In the genomic region with DNA sequence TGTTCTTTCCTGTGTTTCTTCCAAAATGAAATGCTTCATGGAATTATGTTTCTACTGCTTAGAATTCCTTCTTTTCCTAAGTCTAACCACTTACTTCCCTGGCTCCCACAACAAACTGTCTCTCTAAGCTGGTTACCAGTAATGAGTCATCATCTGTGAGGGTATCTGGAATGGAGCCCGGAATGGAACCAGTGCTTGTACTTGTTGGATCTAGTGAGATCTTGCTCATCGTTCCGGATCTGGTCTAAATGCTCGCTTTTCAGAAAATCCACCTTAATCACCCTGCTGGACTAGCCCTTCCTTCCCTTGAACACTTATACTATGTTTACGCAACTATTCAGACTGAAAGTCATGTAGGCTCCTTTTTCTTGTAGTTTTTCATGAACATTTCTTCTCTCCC, we compare ENCODE assay signal across 1 cellular context.
TF ChIP-seq lines count a peak whose summit lies in the region.

No MANE protein-coding gene starts in this region.

TF ChIP-seq in WTC11, 78 proteins besides CTCF, POLR2A, EP300 and RAD21 (continued from another document):
- TF ChIP-seq, protein P1, sequence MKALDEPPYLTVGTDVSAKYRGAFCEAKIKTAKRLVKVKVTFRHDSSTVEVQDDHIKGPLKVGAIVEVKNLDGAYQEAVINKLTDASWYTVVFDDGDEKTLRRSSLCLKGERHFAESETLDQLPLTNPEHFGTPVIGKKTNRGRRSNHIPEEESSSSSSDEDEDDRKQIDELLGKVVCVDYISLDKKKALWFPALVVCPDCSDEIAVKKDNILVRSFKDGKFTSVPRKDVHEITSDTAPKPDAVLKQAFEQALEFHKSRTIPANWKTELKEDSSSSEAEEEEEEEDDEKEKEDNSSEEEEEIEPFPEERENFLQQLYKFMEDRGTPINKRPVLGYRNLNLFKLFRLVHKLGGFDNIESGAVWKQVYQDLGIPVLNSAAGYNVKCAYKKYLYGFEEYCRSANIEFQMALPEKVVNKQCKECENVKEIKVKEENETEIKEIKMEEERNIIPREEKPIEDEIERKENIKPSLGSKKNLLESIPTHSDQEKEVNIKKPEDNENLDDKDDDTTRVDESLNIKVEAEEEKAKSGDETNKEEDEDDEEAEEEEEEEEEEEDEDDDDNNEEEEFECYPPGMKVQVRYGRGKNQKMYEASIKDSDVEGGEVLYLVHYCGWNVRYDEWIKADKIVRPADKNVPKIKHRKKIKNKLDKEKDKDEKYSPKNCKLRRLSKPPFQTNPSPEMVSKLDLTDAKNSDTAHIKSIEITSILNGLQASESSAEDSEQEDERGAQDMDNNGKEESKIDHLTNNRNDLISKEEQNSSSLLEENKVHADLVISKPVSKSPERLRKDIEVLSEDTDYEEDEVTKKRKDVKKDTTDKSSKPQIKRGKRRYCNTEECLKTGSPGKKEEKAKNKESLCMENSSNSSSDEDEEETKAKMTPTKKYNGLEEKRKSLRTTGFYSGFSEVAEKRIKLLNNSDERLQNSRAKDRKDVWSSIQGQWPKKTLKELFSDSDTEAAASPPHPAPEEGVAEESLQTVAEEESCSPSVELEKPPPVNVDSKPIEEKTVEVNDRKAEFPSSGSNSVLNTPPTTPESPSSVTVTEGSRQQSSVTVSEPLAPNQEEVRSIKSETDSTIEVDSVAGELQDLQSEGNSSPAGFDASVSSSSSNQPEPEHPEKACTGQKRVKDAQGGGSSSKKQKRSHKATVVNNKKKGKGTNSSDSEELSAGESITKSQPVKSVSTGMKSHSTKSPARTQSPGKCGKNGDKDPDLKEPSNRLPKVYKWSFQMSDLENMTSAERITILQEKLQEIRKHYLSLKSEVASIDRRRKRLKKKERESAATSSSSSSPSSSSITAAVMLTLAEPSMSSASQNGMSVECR (CRISPR knock-in tag; IDR thresholded peaks at IDR 0.05; ENCODE audit: borderline replicate concordance) = no peak
- TF ChIP-seq ZNF671 (CRISPR knock-in tag; IDR thresholded peaks at IDR 0.05) (no peak), SMAD4 (CRISPR knock-in tag; IDR thresholded peaks at IDR 0.05) (no peak), SOX15 (CRISPR knock-in tag; IDR thresholded peaks at IDR 0.05) (no peak), RORB (CRISPR knock-in tag; IDR thresholded peaks at IDR 0.05) (no peak)
- TF ChIP-seq, protein P2, sequence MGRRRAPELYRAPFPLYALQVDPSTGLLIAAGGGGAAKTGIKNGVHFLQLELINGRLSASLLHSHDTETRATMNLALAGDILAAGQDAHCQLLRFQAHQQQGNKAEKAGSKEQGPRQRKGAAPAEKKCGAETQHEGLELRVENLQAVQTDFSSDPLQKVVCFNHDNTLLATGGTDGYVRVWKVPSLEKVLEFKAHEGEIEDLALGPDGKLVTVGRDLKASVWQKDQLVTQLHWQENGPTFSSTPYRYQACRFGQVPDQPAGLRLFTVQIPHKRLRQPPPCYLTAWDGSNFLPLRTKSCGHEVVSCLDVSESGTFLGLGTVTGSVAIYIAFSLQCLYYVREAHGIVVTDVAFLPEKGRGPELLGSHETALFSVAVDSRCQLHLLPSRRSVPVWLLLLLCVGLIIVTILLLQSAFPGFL (CRISPR knock-in tag; IDR thresholded peaks at IDR 0.05; ENCODE audit: borderline replicate concordance) = no peak
- TF ChIP-seq, protein P3, sequence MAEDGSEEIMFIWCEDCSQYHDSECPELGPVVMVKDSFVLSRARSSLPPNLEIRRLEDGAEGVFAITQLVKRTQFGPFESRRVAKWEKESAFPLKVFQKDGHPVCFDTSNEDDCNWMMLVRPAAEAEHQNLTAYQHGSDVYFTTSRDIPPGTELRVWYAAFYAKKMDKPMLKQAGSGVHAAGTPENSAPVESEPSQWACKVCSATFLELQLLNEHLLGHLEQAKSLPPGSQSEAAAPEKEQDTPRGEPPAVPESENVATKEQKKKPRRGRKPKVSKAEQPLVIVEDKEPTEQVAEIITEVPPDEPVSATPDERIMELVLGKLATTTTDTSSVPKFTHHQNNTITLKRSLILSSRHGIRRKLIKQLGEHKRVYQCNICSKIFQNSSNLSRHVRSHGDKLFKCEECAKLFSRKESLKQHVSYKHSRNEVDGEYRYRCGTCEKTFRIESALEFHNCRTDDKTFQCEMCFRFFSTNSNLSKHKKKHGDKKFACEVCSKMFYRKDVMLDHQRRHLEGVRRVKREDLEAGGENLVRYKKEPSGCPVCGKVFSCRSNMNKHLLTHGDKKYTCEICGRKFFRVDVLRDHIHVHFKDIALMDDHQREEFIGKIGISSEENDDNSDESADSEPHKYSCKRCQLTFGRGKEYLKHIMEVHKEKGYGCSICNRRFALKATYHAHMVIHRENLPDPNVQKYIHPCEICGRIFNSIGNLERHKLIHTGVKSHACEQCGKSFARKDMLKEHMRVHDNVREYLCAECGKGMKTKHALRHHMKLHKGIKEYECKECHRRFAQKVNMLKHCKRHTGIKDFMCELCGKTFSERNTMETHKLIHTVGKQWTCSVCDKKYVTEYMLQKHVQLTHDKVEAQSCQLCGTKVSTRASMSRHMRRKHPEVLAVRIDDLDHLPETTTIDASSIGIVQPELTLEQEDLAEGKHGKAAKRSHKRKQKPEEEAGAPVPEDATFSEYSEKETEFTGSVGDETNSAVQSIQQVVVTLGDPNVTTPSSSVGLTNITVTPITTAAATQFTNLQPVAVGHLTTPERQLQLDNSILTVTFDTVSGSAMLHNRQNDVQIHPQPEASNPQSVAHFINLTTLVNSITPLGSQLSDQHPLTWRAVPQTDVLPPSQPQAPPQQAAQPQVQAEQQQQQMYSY (CRISPR knock-in tag; IDR thresholded peaks at IDR 0.05) = no peak
- TF ChIP-seq, protein P4, sequence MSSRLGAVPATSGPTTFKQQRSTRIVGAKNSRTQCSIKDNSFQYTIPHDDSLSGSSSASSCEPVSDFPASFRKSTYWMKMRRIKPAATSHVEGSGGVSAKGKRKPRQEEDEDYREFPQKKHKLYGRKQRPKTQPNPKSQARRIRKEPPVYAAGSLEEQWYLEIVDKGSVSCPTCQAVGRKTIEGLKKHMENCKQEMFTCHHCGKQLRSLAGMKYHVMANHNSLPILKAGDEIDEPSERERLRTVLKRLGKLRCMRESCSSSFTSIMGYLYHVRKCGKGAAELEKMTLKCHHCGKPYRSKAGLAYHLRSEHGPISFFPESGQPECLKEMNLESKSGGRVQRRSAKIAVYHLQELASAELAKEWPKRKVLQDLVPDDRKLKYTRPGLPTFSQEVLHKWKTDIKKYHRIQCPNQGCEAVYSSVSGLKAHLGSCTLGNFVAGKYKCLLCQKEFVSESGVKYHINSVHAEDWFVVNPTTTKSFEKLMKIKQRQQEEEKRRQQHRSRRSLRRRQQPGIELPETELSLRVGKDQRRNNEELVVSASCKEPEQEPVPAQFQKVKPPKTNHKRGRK (CRISPR knock-in tag; IDR thresholded peaks at IDR 0.05; ENCODE audit: borderline replicate concordance) = no peak
